In genomic region chr15:63595066-63595465, GRCh38 we compare ENCODE assay signal across 10 cellular contexts. TPM values are rescaled to one million over a fixed set of nuclear protein-coding genes. Genes with fewer than 3 reads are reported as not detected.
DNase-seq lines count a peak whose midpoint lies in the region; TF ChIP-seq lines count a peak whose summit lies in the region.
"Had no signal": no experiment of that assay in that cellular context is flagged by ENCODE, and none has a peak within 500 bp of the region (broad histone marks: within the 10 kb centered on the region; RNA-seq: fewer than 3 reads in every experiment).

No MANE protein-coding gene starts in this region.

- H3K4me1 ChIP-seq in CD8-positive, alpha-beta memory T cell (ENCODE audit: insufficient read depth, low read length): peaks cover 11% of the 10 kb centered on the region
- peaks cover 64% of the 10 kb centered on the region for H3K4me1 ChIP-seq in left ventricle myocardium inferior
- H3K4me1 ChIP-seq in skeletal muscle tissue (ENCODE audit: control insufficient read depth in 3 of 3, insufficient read depth in 3 of 3, low read length in 3 of 3): peaks cover 56 to 65% (median 58%) of the 10 kb centered on the region in 3 donors

- POLR2A ChIA-PET in CD8-positive, alpha-beta memory T cell (lab: Charles Lee): no interaction called here
- POLR2A ChIA-PET in RWPE1 (lab: Yijun Ruan, JAX; ENCODE audit: low non-redundant PET): no interaction called here

- TF ChIP-seq CTCF in RWPE1 (conservative IDR thresholded peaks at IDR 0.05; ENCODE audit: low read depth): no peak
- no peak for TF ChIP-seq CTCF in left ventricle myocardium inferior (IDR thresholded peaks at IDR 0.05; ENCODE audit: borderline replicate concordance)

- no peaks in the 10 kb centered on the region for H3K27me3 ChIP-seq in CD8-positive, alpha-beta memory T cell (ENCODE audit: insufficient read depth, low read length, poor library complexity, severe bottlenecking)
- H3K27me3 ChIP-seq in left ventricle myocardium inferior (ENCODE audit: low read depth) (no peaks in the 10 kb centered on the region), skeletal muscle tissue (ENCODE audit: control insufficient read depth in 3 of 3, insufficient read depth in 3 of 3, low read length in 3 of 3) (no peaks in the 10 kb centered on the region)

- peaks cover 3 to 44% (median 13%) of the 10 kb centered on the region in 3 donors for H3K36me3 Mint-ChIP-seq in CD8-positive, alpha-beta memory T cell

- no peaks in the 10 kb centered on the region for H3K9me3 ChIP-seq in CD8-positive, alpha-beta memory T cell (ENCODE audit: low read length)
- H3K9me3 ChIP-seq in left ventricle myocardium inferior (replicated peaks): no peaks in the 10 kb centered on the region
- no peaks in the 10 kb centered on the region for H3K9me3 ChIP-seq in skeletal muscle tissue (ENCODE audit: control insufficient read depth in 3 of 3, low read length in 3 of 3)

- H3K4me3 Mint-ChIP-seq in CD8-positive, alpha-beta memory T cell: no peak overlapping the region
- H3K4me3 Mint-ChIP-seq: mesothelial cell of epicardium had no signal

- H3K4me3 ChIP-seq in CD8-positive, alpha-beta memory T cell (ENCODE audit: low read length): no peak overlapping the region
- H3K4me3 ChIP-seq in left ventricle myocardium inferior: no peak overlapping the region
- no peak overlapping the region for H3K4me3 ChIP-seq in skeletal muscle tissue (ENCODE audit: low read length in 3 of 3)

- peak overlapping the region; percentile 51 to 95 (median 78) for H3K27ac Mint-ChIP-seq in CD8-positive, alpha-beta memory T cell
- H3K27ac Mint-ChIP-seq: mesothelial cell of epicardium had no signal

- CTCF ChIA-PET in CD8-positive, alpha-beta memory T cell (lab: Charles Lee): interaction anchor here (2.0 kb wide), 1 partner anchor 15 kb away, joined by 7 read pairs; no protein-coding TSS in a partner anchor
- CTCF ChIA-PET in RWPE1 (lab: Yijun Ruan, JAX): interaction anchor here (1.5 kb wide), 1 partner anchor 15 kb away, joined by 7 read pairs; no protein-coding TSS in a partner anchor

- intact Hi-C loops in left ventricle myocardium inferior (cut with micrococcal nuclease): no loop called here

- H3K27ac ChIP-seq in CD8-positive, alpha-beta memory T cell (ENCODE audit: low read depth, low read length): no peak overlapping the region
- H3K27ac ChIP-seq in RWPE1 (peak overlapping the region; percentile 71), left ventricle myocardium inferior (replicated peaks) (peak overlapping the region; percentile 93), skeletal muscle tissue (ENCODE audit: low read depth, low read length) (peak overlapping the region; percentile 17)

- no peak for DNase-seq in CD8-positive, alpha-beta memory T cell
- DNase-seq in RWPE1 (ENCODE audit: low spot score) (no peak), left ventricle myocardium inferior (peak; percentile 45), NOMO-1 treated with dmso at 0.1 percent for 144 hours (lab: John Stamatoyannopoulos, UW; ENCODE audit: unreplicated experiment) (no peak), DMS153 treated with DMSO at 0.1 percent for 48 hours (lab: John Stamatoyannopoulos, UW; ENCODE audit: unreplicated experiment) (no peak), DMS53 (lab: John Stamatoyannopoulos, UW) (no peak)
- DNase-seq: NCI-H1436, NCI-H524 treated with DMSO at 0.1 percent for 48 hours had no signal

- no peaks in the 10 kb centered on the region for H3K27me3 Mint-ChIP-seq in CD8-positive, alpha-beta memory T cell

- H3K9ac ChIP-seq in skeletal muscle tissue (ENCODE audit: low read depth in 1 of 3, low read length in 3 of 3): no peak overlapping the region

- H3K36me3 ChIP-seq in CD8-positive, alpha-beta memory T cell (ENCODE audit: insufficient read depth, low read length): peaks cover 8% of the 10 kb centered on the region
- H3K36me3 ChIP-seq in left ventricle myocardium inferior (peaks cover 30% of the 10 kb centered on the region), skeletal muscle tissue (ENCODE audit: control insufficient read depth in 3 of 3, insufficient read depth in 3 of 3, low read length in 3 of 3) (peaks cover 8 to 28% (median 24%) of the 10 kb centered on the region in 3 donors)

- H3K4me1 Mint-ChIP-seq in CD8-positive, alpha-beta memory T cell: peaks cover 39 to 65% (median 61%) of the 10 kb centered on the region in 3 donors

- no peaks in the 10 kb centered on the region for H3K9me3 Mint-ChIP-seq in CD8-positive, alpha-beta memory T cell
- H3K9me3 Mint-ChIP-seq: mesothelial cell of epicardium had no signal

RNA-seq across cellular contexts. Expression of gene FBXL22, which starts 2.1 kb away (rescaled TPM):
- 1 to 10 TPM in 1 of 2 experiments, under 1 TPM in 1; 0.84 to 1.1 TPM for total RNA-seq in CD8-positive, alpha-beta memory T cell
- 0.97 TPM for polyA plus RNA-seq in CD8-positive, alpha-beta memory T cell
- total RNA-seq in left ventricle myocardium inferior (29.5 TPM), skeletal muscle tissue (17.7 TPM)
